1 cellular context compared by ENCODE assay signal in the genomic region with DNA sequence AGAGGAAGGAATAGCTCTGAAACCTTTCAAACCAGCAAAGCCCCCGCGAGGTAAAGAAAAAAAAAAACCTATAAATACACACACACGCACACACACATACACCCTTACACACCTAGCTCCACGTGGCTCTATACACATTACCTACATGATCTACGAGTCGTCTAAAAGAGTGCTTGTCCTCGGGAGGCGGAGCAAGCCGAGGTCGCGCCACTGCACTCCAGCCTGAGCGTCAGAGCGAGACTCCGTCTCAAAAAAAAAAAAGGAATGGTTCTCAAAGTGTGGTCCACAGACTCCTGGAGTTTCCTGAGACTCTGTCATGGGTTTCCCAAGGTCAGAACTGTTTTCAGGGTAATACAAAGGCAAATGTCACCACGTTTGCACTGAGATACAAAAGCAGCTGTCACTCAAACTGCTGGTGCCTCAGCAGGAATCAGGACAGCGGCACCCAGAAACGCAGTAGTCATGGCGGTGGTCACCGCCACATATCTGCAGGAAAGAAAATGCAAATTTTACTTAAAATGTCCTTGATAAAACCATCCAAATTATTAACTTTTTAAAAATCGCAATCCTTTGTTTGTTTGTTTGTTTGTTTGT.
TF ChIP-seq lines count a peak whose summit lies in the region.

No MANE protein-coding gene starts in this region.

TF ChIP-seq in GM23338, 12 proteins besides CTCF, POLR2A, EP300 and RAD21 (continued from another document):
- TF ChIP-seq NANOG (IDR thresholded peaks at IDR 0.05; ENCODE audit: borderline replicate concordance) (no peak), ZNF114 (CRISPR knock-in tag; IDR thresholded peaks at IDR 0.05) (no peak), ZNF331 (CRISPR knock-in tag; IDR thresholded peaks at IDR 0.05; ENCODE audit: low read depth) (no peak)
- TF ChIP-seq, protein P1, sequence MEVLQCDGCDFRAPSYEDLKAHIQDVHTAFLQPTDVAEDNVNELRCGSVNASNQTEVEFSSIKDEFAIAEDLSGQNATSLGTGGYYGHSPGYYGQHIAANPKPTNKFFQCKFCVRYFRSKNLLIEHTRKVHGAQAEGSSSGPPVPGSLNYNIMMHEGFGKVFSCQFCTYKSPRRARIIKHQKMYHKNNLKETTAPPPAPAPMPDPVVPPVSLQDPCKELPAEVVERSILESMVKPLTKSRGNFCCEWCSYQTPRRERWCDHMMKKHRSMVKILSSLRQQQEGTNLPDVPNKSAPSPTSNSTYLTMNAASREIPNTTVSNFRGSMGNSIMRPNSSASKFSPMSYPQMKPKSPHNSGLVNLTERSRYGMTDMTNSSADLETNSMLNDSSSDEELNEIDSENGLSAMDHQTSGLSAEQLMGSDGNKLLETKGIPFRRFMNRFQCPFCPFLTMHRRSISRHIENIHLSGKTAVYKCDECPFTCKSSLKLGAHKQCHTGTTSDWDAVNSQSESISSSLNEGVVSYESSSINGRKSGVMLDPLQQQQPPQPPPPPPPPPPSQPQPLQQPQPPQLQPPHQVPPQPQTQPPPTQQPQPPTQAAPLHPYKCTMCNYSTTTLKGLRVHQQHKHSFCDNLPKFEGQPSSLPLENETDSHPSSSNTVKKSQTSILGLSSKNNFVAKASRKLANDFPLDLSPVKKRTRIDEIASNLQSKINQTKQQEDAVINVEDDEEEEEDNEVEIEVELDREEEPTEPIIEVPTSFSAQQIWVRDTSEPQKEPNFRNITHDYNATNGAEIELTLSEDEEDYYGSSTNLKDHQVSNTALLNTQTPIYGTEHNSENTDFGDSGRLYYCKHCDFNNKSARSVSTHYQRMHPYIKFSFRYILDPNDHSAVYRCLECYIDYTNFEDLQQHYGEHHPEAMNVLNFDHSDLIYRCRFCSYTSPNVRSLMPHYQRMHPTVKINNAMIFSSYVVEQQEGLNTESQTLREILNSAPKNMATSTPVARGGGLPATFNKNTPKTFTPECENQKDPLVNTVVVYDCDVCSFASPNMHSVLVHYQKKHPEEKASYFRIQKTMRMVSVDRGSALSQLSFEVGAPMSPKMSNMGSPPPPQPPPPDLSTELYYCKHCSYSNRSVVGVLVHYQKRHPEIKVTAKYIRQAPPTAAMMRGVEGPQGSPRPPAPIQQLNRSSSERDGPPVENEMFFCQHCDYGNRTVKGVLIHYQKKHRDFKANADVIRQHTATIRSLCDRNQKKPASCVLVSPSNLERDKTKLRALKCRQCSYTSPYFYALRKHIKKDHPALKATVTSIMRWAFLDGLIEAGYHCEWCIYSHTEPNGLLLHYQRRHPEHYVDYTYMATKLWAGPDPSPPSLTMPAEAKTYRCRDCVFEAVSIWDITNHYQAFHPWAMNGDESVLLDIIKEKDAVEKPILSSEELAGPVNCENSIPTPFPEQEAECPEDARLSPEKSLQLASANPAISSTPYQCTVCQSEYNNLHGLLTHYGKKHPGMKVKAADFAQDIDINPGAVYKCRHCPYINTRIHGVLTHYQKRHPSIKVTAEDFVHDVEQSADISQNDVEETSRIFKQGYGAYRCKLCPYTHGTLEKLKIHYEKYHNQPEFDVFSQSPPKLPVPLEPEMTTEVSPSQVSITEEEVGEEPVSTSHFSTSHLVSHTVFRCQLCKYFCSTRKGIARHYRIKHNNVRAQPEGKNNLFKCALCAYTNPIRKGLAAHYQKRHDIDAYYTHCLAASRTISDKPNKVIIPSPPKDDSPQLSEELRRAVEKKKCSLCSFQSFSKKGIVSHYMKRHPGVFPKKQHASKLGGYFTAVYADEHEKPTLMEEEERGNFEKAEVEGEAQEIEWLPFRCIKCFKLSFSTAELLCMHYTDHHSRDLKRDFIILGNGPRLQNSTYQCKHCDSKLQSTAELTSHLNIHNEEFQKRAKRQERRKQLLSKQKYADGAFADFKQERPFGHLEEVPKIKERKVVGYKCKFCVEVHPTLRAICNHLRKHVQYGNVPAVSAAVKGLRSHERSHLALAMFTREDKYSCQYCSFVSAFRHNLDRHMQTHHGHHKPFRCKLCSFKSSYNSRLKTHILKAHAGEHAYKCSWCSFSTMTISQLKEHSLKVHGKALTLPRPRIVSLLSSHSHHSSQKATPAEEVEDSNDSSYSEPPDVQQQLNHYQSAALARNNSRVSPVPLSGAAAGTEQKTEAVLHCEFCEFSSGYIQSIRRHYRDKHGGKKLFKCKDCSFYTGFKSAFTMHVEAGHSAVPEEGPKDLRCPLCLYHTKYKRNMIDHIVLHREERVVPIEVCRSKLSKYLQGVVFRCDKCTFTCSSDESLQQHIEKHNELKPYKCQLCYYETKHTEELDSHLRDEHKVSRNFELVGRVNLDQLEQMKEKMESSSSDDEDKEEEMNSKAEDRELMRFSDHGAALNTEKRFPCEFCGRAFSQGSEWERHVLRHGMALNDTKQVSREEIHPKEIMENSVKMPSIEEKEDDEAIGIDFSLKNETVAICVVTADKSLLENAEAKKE (CRISPR knock-in tag; IDR thresholded peaks at IDR 0.05): no peak
